ENCODE assay signal across 9 cellular contexts in the genomic region with DNA sequence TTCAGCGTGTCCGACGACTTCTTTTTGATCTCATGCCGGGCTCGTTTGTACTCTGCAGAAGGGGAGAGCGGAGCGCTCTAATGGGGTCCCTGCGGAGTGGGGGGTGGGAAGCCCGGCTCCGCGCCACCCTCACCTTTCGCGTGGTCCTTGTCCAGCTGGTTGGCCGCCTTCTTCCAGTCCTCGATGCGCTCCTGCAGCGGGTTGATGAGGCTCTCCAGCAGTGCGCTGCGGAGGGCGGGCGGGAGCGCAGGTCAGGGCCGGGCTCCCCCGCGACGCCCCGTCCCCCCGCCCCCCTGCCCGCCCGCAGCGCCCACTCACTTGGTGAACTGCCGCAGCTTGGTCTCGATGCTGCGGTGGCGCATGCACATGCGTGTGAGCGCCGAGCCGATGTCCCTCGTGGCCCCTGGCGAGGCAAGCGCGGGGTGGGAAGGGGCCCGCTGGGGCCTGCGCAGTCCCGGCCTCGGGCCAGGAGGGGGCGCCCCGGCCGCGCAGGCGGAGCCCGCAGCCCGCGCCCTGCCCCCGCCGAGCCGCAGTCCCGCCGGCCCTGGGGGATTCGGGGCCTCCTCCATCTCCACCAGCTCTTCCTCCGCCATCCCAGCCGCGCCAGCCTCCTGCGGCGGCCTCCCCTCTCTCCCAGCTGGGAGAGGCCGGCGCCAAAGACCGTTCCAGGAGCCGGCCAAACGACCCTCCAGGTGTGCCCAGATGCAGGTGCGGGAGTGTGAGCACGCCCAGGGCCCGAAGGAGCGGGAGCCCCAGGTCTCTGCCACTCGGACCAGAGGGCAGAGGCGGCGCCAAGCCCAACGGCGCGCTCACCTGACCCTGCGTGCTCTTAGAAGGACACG.
DNase-seq lines count a peak whose midpoint lies in the region; ATAC-seq, FAIRE-seq and TF ChIP-seq lines count a peak whose summit lies in the region.
"Had no signal": no experiment of that assay in that cellular context is flagged by ENCODE, and none has a peak within 500 bp of the region (broad histone marks: within the 10 kb centered on the region; RNA-seq: fewer than 3 reads in every experiment).

No MANE protein-coding gene starts in this region.

- no peaks in the 10 kb centered on the region for H3K9me3 Mint-ChIP-seq in stimulated activated naive CD8-positive, alpha-beta T cell treated with anti-CD3 and anti-CD28 coated beads, Interleukin-15, amount 100 ng/mL, for 72 hours
- H3K9me3 Mint-ChIP-seq: activated T-helper 1 cell treated with anti-CD3 and anti-CD28 coated beads, Interleukin-12 subunit alpha, Interleukin-12 subunit beta, Interleukin-2, Interleukin-4 antibody, amounts not matched to agents 30 ng/mL and 10 ng/mL and 1 ng/mL, durations not matched to agents 14 hours and 24 hours and 36 hours had no signal

- no peak overlapping the region for H3K4me3 Mint-ChIP-seq in stimulated activated naive CD8-positive, alpha-beta T cell treated with anti-CD3 and anti-CD28 coated beads, Interleukin-15, amount 100 ng/mL, for 72 hours
- H3K4me3 Mint-ChIP-seq: activated T-helper 1 cell treated with anti-CD3 and anti-CD28 coated beads, Interleukin-12 subunit alpha, Interleukin-12 subunit beta, Interleukin-2, Interleukin-4 antibody, amounts not matched to agents 30 ng/mL and 10 ng/mL and 1 ng/mL, durations not matched to agents 14 hours and 24 hours and 36 hours had no signal

- H3K4me3 ChIP-seq in foreskin fibroblast (ENCODE audit: low read depth in 1 of 2, low read length in 2 of 2), result peak overlapping the region in 1 of 2 donors; percentile 15

- H3K27me3 Mint-ChIP-seq in stimulated activated naive CD8-positive, alpha-beta T cell treated with anti-CD3 and anti-CD28 coated beads, Interleukin-15, amount 100 ng/mL, for 72 hours, result no peaks in the 10 kb centered on the region

- FAIRE-seq in urothelium cell line (lab: Jason Lieb, UNC), result no peak

- TF ChIP-seq CTCF in GM13977 (IDR thresholded peaks at IDR 0.05; ENCODE audit: extremely low read depth, insufficient read depth, missing control alignments) (peak; percentile 76), foreskin fibroblast (IDR thresholded peaks at IDR 0.05; ENCODE audit: low read depth, low read length) (no peak)

- peaks cover 45% of the 10 kb centered on the region for H3K4me1 Mint-ChIP-seq in stimulated activated naive CD8-positive, alpha-beta T cell treated with anti-CD3 and anti-CD28 coated beads, Interleukin-15, amount 100 ng/mL, for 72 hours

- ATAC-seq in stimulated activated naive CD8-positive, alpha-beta T cell treated with anti-CD3 and anti-CD28 coated beads, Interleukin-15, amount 100 ng/mL, for 72 hours, result peak; percentile 27

- H3K27ac Mint-ChIP-seq in stimulated activated naive CD8-positive, alpha-beta T cell treated with anti-CD3 and anti-CD28 coated beads, Interleukin-15, amount 100 ng/mL, for 72 hours, result peak overlapping the region in 1 of 2 donors; percentile 76
- H3K27ac Mint-ChIP-seq: activated T-helper 1 cell treated with anti-CD3 and anti-CD28 coated beads, Interleukin-12 subunit alpha, Interleukin-12 subunit beta, Interleukin-2, Interleukin-4 antibody, amounts not matched to agents 30 ng/mL and 10 ng/mL and 1 ng/mL, durations not matched to agents 14 hours and 24 hours and 36 hours had no signal

- in situ Hi-C loops in GM13977 (cut with MboI; ENCODE audit: low pct_unique_long_range_greater_than_20kb, low sequenced_read_pairs, unreplicated experiment), result loop anchor here (10.0 kb wide), 1 partner anchor 85 kb away; no protein-coding TSS in a partner anchor

- peak; percentile 80 for DNase-seq in GM13977 (ENCODE audit: low spot score)
- peak; percentile 51 for DNase-seq in astrocyte of the hippocampus (ENCODE audit: low read depth, low spot score)
- DNase-seq in hepatic stellate cell (ENCODE audit: low spot score), result peak; percentile 66
- DNase-seq in stimulated activated naive CD8-positive, alpha-beta T cell treated with anti-CD3 and anti-CD28 coated beads, Interleukin-15, amount 100 ng/mL, for 72 hours, result no peak
- no peak for DNase-seq in foreskin fibroblast
- DNase-seq in GM19238 (ENCODE audit: insufficient read length, low spot score), result no peak
- DNase-seq in urothelium cell line (ENCODE audit: low spot score), result no peak
- no peak for DNase-seq in SW 1271 (lab: John Stamatoyannopoulos, UW)

Comparison
In these comparisons a context has a peak if more than half of its experiments do, and no peak if none do; other contexts are left out.
1. DNase-seq: peak in GM13977 (single experiment), astrocyte of the hippocampus (single experiment) and hepatic stellate cell (single experiment); none in stimulated activated naive CD8-positive, alpha-beta T cell treated with anti-CD3 and anti-CD28 coated beads, Interleukin-15, amount 100 ng/mL, for 72 hours (0 of 2), foreskin fibroblast (0 of 2), GM19238 (single experiment), urothelium cell line (single experiment) and SW 1271 (0 of 2).